In the genomic region with DNA sequence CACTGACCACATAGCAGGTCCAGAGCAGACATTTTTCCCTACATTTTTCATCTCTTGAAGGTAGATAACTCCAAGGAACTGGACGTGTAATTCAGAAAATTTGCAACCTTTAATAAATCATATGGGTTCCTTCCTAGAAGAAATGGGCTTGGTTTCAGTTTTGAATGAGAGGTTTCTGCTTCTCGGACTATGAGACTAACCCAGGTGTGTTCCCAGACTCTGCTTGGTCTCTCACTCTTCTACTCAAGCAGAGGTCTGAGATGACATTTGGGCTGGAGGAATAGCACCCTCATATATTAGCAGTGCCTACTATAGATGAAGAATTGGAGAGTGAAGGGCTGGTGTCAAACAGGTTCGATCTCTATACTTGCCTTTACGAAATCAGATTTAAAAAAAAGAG, we compare ENCODE assay signal across 5 cellular contexts.
"Had no signal": no experiment of that assay in that cellular context is flagged by ENCODE, and none has a peak within 500 bp of the region (broad histone marks: within the 10 kb centered on the region; RNA-seq: fewer than 3 reads in every experiment).

No MANE protein-coding gene starts in this region.

- ATAC-seq: HepG2, K562 had no signal

- DNase-seq: IMR-90, KBM-7 had no signal

- H3K4me3 ChIP-seq: K562 had no signal

- H3K27ac ChIP-seq: HL-60 had no signal
